9 cellular contexts compared by ENCODE assay signal in the genomic region with DNA sequence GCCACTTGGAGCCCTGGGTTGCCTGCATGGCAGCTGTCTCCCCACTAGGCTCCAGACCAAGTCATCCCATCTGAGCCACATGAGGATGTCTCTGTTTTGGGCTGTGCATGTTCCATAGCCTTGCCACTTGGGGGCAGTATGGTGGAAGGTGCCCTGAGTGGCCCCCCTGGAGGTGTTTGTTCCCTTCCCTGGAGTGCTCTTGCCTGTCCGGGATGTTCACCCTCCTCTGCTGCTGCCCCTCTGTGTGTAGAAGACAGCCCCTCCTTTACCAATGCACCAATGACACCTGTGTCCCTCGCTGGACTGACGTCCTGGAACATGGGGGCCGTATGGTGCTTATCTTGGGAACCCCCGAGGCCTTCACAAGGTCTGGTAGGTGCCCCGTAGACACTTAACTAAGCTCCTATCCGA.
DNase-seq lines count a peak whose midpoint lies in the region; ATAC-seq and TF ChIP-seq lines count a peak whose summit lies in the region.
"Had no signal": no experiment of that assay in that cellular context is flagged by ENCODE, and none has a peak within 500 bp of the region (broad histone marks: within the 10 kb centered on the region; RNA-seq: fewer than 3 reads in every experiment).

No MANE protein-coding gene starts in this region.

- H4K20me1 ChIP-seq in DOHH2 (ENCODE audit: control insufficient read depth, insufficient read depth, low read depth, low read length) = no peaks in the 10 kb centered on the region

- TF ChIP-seq CTCF in DOHH2 (IDR thresholded peaks at IDR 0.05; ENCODE audit: low read depth, low read length, poor library complexity, severe bottlenecking) (peak; percentile 77), kidney epithelial cell (IDR thresholded peaks at IDR 0.05; ENCODE audit: insufficient read depth, low read length, poor library complexity, severe bottlenecking) (peak; percentile 31)

- no peaks in the 10 kb centered on the region for H3F3A ChIP-seq in DOHH2 (ENCODE audit: control insufficient read depth, insufficient read depth)

- H3K9me3 ChIP-seq in DOHH2 (ENCODE audit: control insufficient read depth, insufficient read depth, low read length) = no peaks in the 10 kb centered on the region

- no peaks in the 10 kb centered on the region for H3K79me2 ChIP-seq in DOHH2 (ENCODE audit: control insufficient read depth, low read length)

- ATAC-seq in HG03571 (IDR thresholded peaks at IDR 0.05; ENCODE audit: unreplicated experiment) = no peak

- H3K4me2 ChIP-seq in DOHH2 (ENCODE audit: low read length) = no peak overlapping the region

- peak; percentile 37 for DNase-seq in H4 (ENCODE audit: low spot score)
- peak; percentile 66 for DNase-seq in RKO (ENCODE audit: low spot score)
- DNase-seq in kidney epithelial cell (ENCODE audit: low read depth) = no peak
- DNase-seq in epidermal melanocyte (ENCODE audit: insufficient read length, low spot score) = no peak
- no peak for DNase-seq in NCI-H1417 (lab: John Stamatoyannopoulos, UW)
- no peak for DNase-seq in NCI-H510A treated with DMSO at 0.1 percent for 48 hours (lab: John Stamatoyannopoulos, UW)
- DNase-seq: activated T-cell treated with anti-CD3 and anti-CD28 coated beads, Interleukin-2, amount 50 U/mL, for 4 hours had no signal

- H3K27me3 ChIP-seq in DOHH2 (ENCODE audit: control insufficient read depth, low read length) (no peaks in the 10 kb centered on the region), kidney epithelial cell (ENCODE audit: control insufficient read depth, insufficient read depth, low read length) (no peaks in the 10 kb centered on the region)

- H3K9me2 ChIP-seq in DOHH2 (replicated peaks; ENCODE audit: control insufficient read depth, low read length) = no peaks in the 10 kb centered on the region

- H3K36me3 ChIP-seq in DOHH2 (ENCODE audit: control insufficient read depth, low read length) (peaks cover under 1% of the 10 kb centered on the region; the same call in 1 of the 2 replicates), kidney epithelial cell (ENCODE audit: control insufficient read depth, insufficient read depth, low read length) (no peaks in the 10 kb centered on the region)

- no peaks in the 10 kb centered on the region for H3K4me1 ChIP-seq in DOHH2 (ENCODE audit: control insufficient read depth, low read length)

- no peak overlapping the region for H3K4me3 ChIP-seq in DOHH2 (ENCODE audit: low read length)
- no peak overlapping the region for H3K4me3 ChIP-seq in kidney epithelial cell (ENCODE audit: low read depth, low read length)

- H3K27ac ChIP-seq in DOHH2 (ENCODE audit: low read depth, low read length) = no peak overlapping the region

Comparison
In these comparisons a context has a peak if more than half of its experiments do, and no peak if none do; other contexts are left out.
1. DNase-seq: peak in H4 (single experiment) and RKO (single experiment); none in kidney epithelial cell (single experiment), epidermal melanocyte (single experiment), NCI-H1417 (0 of 3) and NCI-H510A treated with DMSO at 0.1 percent for 48 hours (single experiment).